ENCODE assay signal across 39 cellular contexts in genomic region chr17:18326572-18326971, GRCh38. TPM values are rescaled to one million over a fixed set of nuclear protein-coding genes. Genes with fewer than 3 reads are reported as not detected.
DNase-seq lines count a peak whose midpoint lies in the region; ATAC-seq, FAIRE-seq and TF ChIP-seq lines count a peak whose summit lies in the region.
"Had no signal": no experiment of that assay in that cellular context is flagged by ENCODE, and none has a peak within 500 bp of the region (broad histone marks: within the 10 kb centered on the region; RNA-seq: fewer than 3 reads in every experiment).

No MANE protein-coding gene starts in this region.

- H3K9me3 ChIP-seq in kidney (ENCODE audit: control insufficient read depth in 1 of 2, low read length in 2 of 2): no peaks in the 10 kb centered on the region
- H3K9me3 ChIP-seq: A549, adrenal gland, esophagus muscularis mucosa, left lung, neutrophil, transverse colon had no signal

- H3K4me3 Mint-ChIP-seq in activated CD8-positive, alpha-beta T cell treated with anti-CD3 and anti-CD28 coated beads for 36 hours: no peak overlapping the region
- H3K4me3 Mint-ChIP-seq in activated CD8-positive, alpha-beta T cell treated with anti-CD3 and anti-CD28 coated beads, Interleukin-2, amount 10 ng/mL, durations not matched to agents 7 days and 5 days: no peak overlapping the region
- H3K4me3 Mint-ChIP-seq: activated T-helper 1 cell treated with anti-CD3 and anti-CD28 coated beads, Interleukin-12 subunit alpha, Interleukin-12 subunit beta, Interleukin-2, Interleukin-4 antibody, amounts not matched to agents 30 ng/mL and 10 ng/mL and 1 ng/mL, durations not matched to agents 14 hours and 24 hours and 36 hours; CD4-positive, alpha-beta memory T cell; central memory CD8-positive, alpha-beta T cell; HFFc6; mesothelial cell of epicardium; T-helper 17 cell had no signal

- no peaks in the 10 kb centered on the region for H3K4me1 ChIP-seq in kidney (ENCODE audit: control insufficient read depth in 1 of 2, insufficient read depth in 1 of 2, low read depth in 1 of 2, low read length in 2 of 2)
- H3K4me1 ChIP-seq: A549, transverse colon had no signal

- POLR2A ChIA-PET in activated CD8-positive, alpha-beta T cell treated with anti-CD3 and anti-CD28 coated beads for 36 hours (lab: Charles Lee): interaction anchor here (1.8 kb wide), 1 partner anchor 9 kb away, joined by 4 read pairs; no protein-coding TSS in a partner anchor
- POLR2A ChIA-PET in activated CD8-positive, alpha-beta T cell treated with anti-CD3 and anti-CD28 coated beads, Interleukin-2, amount 10 ng/mL, durations not matched to agents 7 days and 5 days (lab: Charles Lee): no interaction called here

- peaks cover 15% of the 10 kb centered on the region for H3K36me3 Mint-ChIP-seq in activated CD8-positive, alpha-beta T cell treated with anti-CD3 and anti-CD28 coated beads for 36 hours (ENCODE audit: low read depth)
- peaks cover 54% of the 10 kb centered on the region for H3K36me3 Mint-ChIP-seq in activated CD8-positive, alpha-beta T cell treated with anti-CD3 and anti-CD28 coated beads, Interleukin-2, amount 10 ng/mL, durations not matched to agents 7 days and 5 days (ENCODE audit: low read depth)
- peaks cover 0 to 6% of the 10 kb centered on the region in 2 donors for H3K36me3 Mint-ChIP-seq in activated naive CD4-positive, alpha-beta T cell treated with anti-CD3 and anti-CD28 coated beads, Interleukin-2, amount 50 U/mL, for 72 hours

- no peak for DNase-seq in activated CD8-positive, alpha-beta T cell treated with anti-CD3 and anti-CD28 coated beads for 36 hours
- DNase-seq in activated CD8-positive, alpha-beta T cell treated with anti-CD3 and anti-CD28 coated beads, Interleukin-2, amount 10 ng/mL, durations not matched to agents 7 days and 5 days: no peak
- peak; percentile 29 for DNase-seq in H7
- DNase-seq in activated naive CD4-positive, alpha-beta T cell treated with anti-CD3 and anti-CD28 coated beads, Interleukin-2, amount 50 U/mL, for 72 hours (ENCODE audit: low spot score in 2 of 2): no peak
- peak; percentile 8 for DNase-seq in kidney
- no peak for DNase-seq in stimulated activated CD8-positive, alpha-beta memory T cell treated with anti-CD3 and anti-CD28 coated beads, Interleukin-4, amount 100 ng/mL, for 48 hours
- no peak for DNase-seq in mesenteric fat pad (ENCODE audit: low spot score)
- DNase-seq in NCI-H446 treated with DMSO at 0.1 percent for 48 hours (lab: John Stamatoyannopoulos, UW): no peak
- DNase-seq: activated CD4-positive, CD25-positive, alpha-beta regulatory T cell treated with anti-CD3 and anti-CD28 coated beads, Interleukin-2, amount 50 U/mL, for 72 hours; adrenal gland; CD4-positive, alpha-beta memory T cell; dermis blood vessel endothelial cell; foreskin fibroblast; GM23248; head of caudate nucleus; HFFc6; left lung; NCI-H1092 treated with DMSO at 0.1 percent for 48 hours; NCI-H187 treated with DMSO at 0.1 percent for 48 hours; NCI-H2171 treated with DMSO at 0.1 percent for 48 hours; NCI-H524; NK-92 treated with Interleukin-12 subunit alpha and Interleukin-12 subunit beta, amount 100 ng/mL, for 24 hours; Right ventricle myocardium superior; stimulated activated CD4-positive, alpha-beta T cell treated with anti-CD3 and anti-CD28 coated beads, Interleukin-12 subunit alpha, Interleukin-12 subunit beta, amount 100 ng/mL, for 4 hours; stimulated activated CD4-positive, alpha-beta T cell treated with anti-CD3 and anti-CD28 coated beads, Interleukin-2, amount 100 ng/mL, for 48 hours; T-helper 17 cell; transverse colon had no signal

- peaks cover 15% of the 10 kb centered on the region for H3K4me1 Mint-ChIP-seq in activated CD8-positive, alpha-beta T cell treated with anti-CD3 and anti-CD28 coated beads for 36 hours (ENCODE audit: low read depth)
- H3K4me1 Mint-ChIP-seq in activated CD8-positive, alpha-beta T cell treated with anti-CD3 and anti-CD28 coated beads, Interleukin-2, amount 10 ng/mL, durations not matched to agents 7 days and 5 days (ENCODE audit: low read depth): peaks cover 8% of the 10 kb centered on the region
- H3K4me1 Mint-ChIP-seq: mesothelial cell of epicardium had no signal

- H3K27ac Mint-ChIP-seq in activated CD8-positive, alpha-beta T cell treated with anti-CD3 and anti-CD28 coated beads for 36 hours: peak overlapping the region; percentile 9
- H3K27ac Mint-ChIP-seq in activated CD8-positive, alpha-beta T cell treated with anti-CD3 and anti-CD28 coated beads, Interleukin-2, amount 10 ng/mL, durations not matched to agents 7 days and 5 days: no peak overlapping the region
- H3K27ac Mint-ChIP-seq in activated naive CD4-positive, alpha-beta T cell treated with anti-CD3 and anti-CD28 coated beads, Interleukin-2, amount 50 U/mL, for 72 hours: peak overlapping the region; percentile 70 to 93
- H3K27ac Mint-ChIP-seq: activated T-helper 1 cell treated with anti-CD3 and anti-CD28 coated beads, Interleukin-12 subunit alpha, Interleukin-12 subunit beta, Interleukin-2, Interleukin-4 antibody, amounts not matched to agents 30 ng/mL and 10 ng/mL and 1 ng/mL, durations not matched to agents 14 hours and 24 hours and 36 hours; HFFc6; mesothelial cell of epicardium; T-helper 17 cell had no signal

- H3K9me3 Mint-ChIP-seq in activated CD8-positive, alpha-beta T cell treated with anti-CD3 and anti-CD28 coated beads for 36 hours: no peaks in the 10 kb centered on the region
- H3K9me3 Mint-ChIP-seq in activated CD8-positive, alpha-beta T cell treated with anti-CD3 and anti-CD28 coated beads, Interleukin-2, amount 10 ng/mL, durations not matched to agents 7 days and 5 days (ENCODE audit: insufficient read depth): no peaks in the 10 kb centered on the region
- H3K9me3 Mint-ChIP-seq in activated naive CD4-positive, alpha-beta T cell treated with anti-CD3 and anti-CD28 coated beads, Interleukin-2, amount 50 U/mL, for 72 hours: no peaks in the 10 kb centered on the region
- H3K9me3 Mint-ChIP-seq: activated T-helper 1 cell treated with anti-CD3 and anti-CD28 coated beads, Interleukin-12 subunit alpha, Interleukin-12 subunit beta, Interleukin-2, Interleukin-4 antibody, amounts not matched to agents 30 ng/mL and 10 ng/mL and 1 ng/mL, durations not matched to agents 14 hours and 24 hours and 36 hours; central memory CD8-positive, alpha-beta T cell; HFFc6; mesothelial cell of epicardium had no signal

- H3K27me3 ChIP-seq in H7 (ENCODE audit: control insufficient read depth, insufficient read depth, low read length): no peaks in the 10 kb centered on the region
- H3K27me3 ChIP-seq: adrenal gland, esophagus muscularis mucosa, left lung, neutrophil, transverse colon had no signal

- no peak for TF ChIP-seq CTCF in activated CD8-positive, alpha-beta T cell treated with anti-CD3 and anti-CD28 coated beads for 36 hours (IDR thresholded peaks at IDR 0.05)
- TF ChIP-seq CTCF in kidney (IDR thresholded peaks at IDR 0.05; ENCODE audit: borderline replicate concordance, extremely low read depth, insufficient read depth): no peak

- no peak for FAIRE-seq in kidney (lab: Jason Lieb, UNC)
- FAIRE-seq: A549, endometrium, islet of Langerhans had no signal

- H3K9ac ChIP-seq in kidney (ENCODE audit: low read length in 2 of 2): no peak overlapping the region
- H3K9ac ChIP-seq: GM23248 had no signal

- CTCF ChIA-PET in activated CD8-positive, alpha-beta T cell treated with anti-CD3 and anti-CD28 coated beads for 36 hours (lab: Charles Lee): interaction anchor here (1.0 kb wide), 1 partner anchor 11 kb away, joined by 3 read pairs; no protein-coding TSS in a partner anchor
- CTCF ChIA-PET in activated CD8-positive, alpha-beta T cell treated with anti-CD3 and anti-CD28 coated beads, Interleukin-2, amount 10 ng/mL, durations not matched to agents 7 days and 5 days (lab: Charles Lee): no interaction called here

- H3K27me3 Mint-ChIP-seq in activated CD8-positive, alpha-beta T cell treated with anti-CD3 and anti-CD28 coated beads for 36 hours: no peaks in the 10 kb centered on the region
- no peaks in the 10 kb centered on the region for H3K27me3 Mint-ChIP-seq in activated CD8-positive, alpha-beta T cell treated with anti-CD3 and anti-CD28 coated beads, Interleukin-2, amount 10 ng/mL, durations not matched to agents 7 days and 5 days (ENCODE audit: low read depth)
- H3K27me3 Mint-ChIP-seq: CD4-positive, alpha-beta memory T cell; central memory CD8-positive, alpha-beta T cell; T-helper 17 cell had no signal

- no peak overlapping the region for H3K27ac ChIP-seq in kidney (ENCODE audit: low read depth in 2 of 2, low read length in 2 of 2)
- H3K27ac ChIP-seq: A549, adrenal gland, esophagus muscularis mucosa, GM23248, left lung, neutrophil, transverse colon had no signal

- ATAC-seq in activated CD8-positive, alpha-beta T cell treated with anti-CD3 and anti-CD28 coated beads for 36 hours: no peak
- no peak for ATAC-seq in activated CD8-positive, alpha-beta T cell treated with anti-CD3 and anti-CD28 coated beads, Interleukin-2, amount 10 ng/mL, durations not matched to agents 7 days and 5 days
- no peak for ATAC-seq in activated naive CD4-positive, alpha-beta T cell treated with anti-CD3 and anti-CD28 coated beads, Interleukin-2, amount 50 U/mL, for 72 hours
- ATAC-seq: A549, left lung, T-helper 17 cell had no signal

- H3K36me3 ChIP-seq in H7 (replicated peaks; ENCODE audit: control insufficient read depth, insufficient read depth, low read length): peaks cover 18% of the 10 kb centered on the region
- peaks cover 33 to 65% of the 10 kb centered on the region in 2 donors for H3K36me3 ChIP-seq in kidney (ENCODE audit: control insufficient read depth in 1 of 2, insufficient read depth in 2 of 2, low read length in 2 of 2)

- H3K4me3 ChIP-seq in H7 (ENCODE audit: insufficient read depth, low read depth, low read length) (no peak overlapping the region), kidney (ENCODE audit: low read length in 2 of 2) (no peak overlapping the region)
- H3K4me3 ChIP-seq: A549, adrenal gland, esophagus muscularis mucosa, GM23248, left lung, transverse colon had no signal

- intact Hi-C loops in activated CD8-positive, alpha-beta T cell treated with anti-CD3 and anti-CD28 coated beads for 36 hours (cut with micrococcal nuclease): no loop called here
- intact Hi-C loops in kidney (cut with DNase I): no loop called here

RNA-seq across cellular contexts. Expression of gene SMCR8, which starts 11.5 kb away (rescaled TPM):
- 10 to 100 TPM; 12.9 to 13.7 TPM for total RNA-seq in activated CD8-positive, alpha-beta T cell treated with anti-CD3 and anti-CD28 coated beads for 36 hours
- total RNA-seq in activated CD8-positive, alpha-beta T cell treated with anti-CD3 and anti-CD28 coated beads, Interleukin-2, amount 10 ng/mL, durations not matched to agents 7 days and 5 days: 10 to 100 TPM; 23.7 TPM
- total RNA-seq in H7 (2014; rRNA removed; shearing (Covaris generic)): 13.1 and 14.4 TPM in 2 replicates
- 10 to 100 TPM; 18.8 to 23.5 TPM for total RNA-seq in activated naive CD4-positive, alpha-beta T cell treated with anti-CD3 and anti-CD28 coated beads, Interleukin-2, amount 50 U/mL, for 72 hours
- total RNA-seq in kidney (22.4 TPM), mesenteric fat pad (14.3 TPM)
- polyA plus RNA-seq in kidney (ENCODE audit: insufficient read depth, low read depth, low replicate concordance): 3.1 TPM

RNA-seq across cellular contexts. Expression of gene TOP3A, which starts 11.8 kb away (rescaled TPM):
- total RNA-seq in activated CD8-positive, alpha-beta T cell treated with anti-CD3 and anti-CD28 coated beads for 36 hours: 10 to 100 TPM; 61.8 to 65.7 TPM
- 10 to 100 TPM; 75.9 to 77.3 TPM for total RNA-seq in activated CD8-positive, alpha-beta T cell treated with anti-CD3 and anti-CD28 coated beads, Interleukin-2, amount 10 ng/mL, durations not matched to agents 7 days and 5 days
- 36.7 and 48.0 TPM in 2 replicates for total RNA-seq in H7 (2014; rRNA removed; shearing (Covaris generic))
- total RNA-seq in activated naive CD4-positive, alpha-beta T cell treated with anti-CD3 and anti-CD28 coated beads, Interleukin-2, amount 50 U/mL, for 72 hours: 10 to 100 TPM; 78.3 to 97.4 TPM
- 30.3 TPM for total RNA-seq in kidney
- 7.9 TPM for polyA plus RNA-seq in kidney (ENCODE audit: insufficient read depth, low read depth, low replicate concordance)
- total RNA-seq in mesenteric fat pad: 34.1 TPM

RNA-seq across cellular contexts. Expression of gene SHMT1, which starts 36.8 kb away (rescaled TPM):
- 10 to 100 TPM; 45.1 to 49.6 TPM for total RNA-seq in activated CD8-positive, alpha-beta T cell treated with anti-CD3 and anti-CD28 coated beads for 36 hours
- 10 to 100 TPM; 60.7 to 61.8 TPM for total RNA-seq in activated CD8-positive, alpha-beta T cell treated with anti-CD3 and anti-CD28 coated beads, Interleukin-2, amount 10 ng/mL, durations not matched to agents 7 days and 5 days
- 76.3 and 85.7 TPM in 2 replicates for total RNA-seq in H7 (2014; rRNA removed; shearing (Covaris generic))
- 10 to 100 TPM; 65.9 to 73.1 TPM for total RNA-seq in activated naive CD4-positive, alpha-beta T cell treated with anti-CD3 and anti-CD28 coated beads, Interleukin-2, amount 50 U/mL, for 72 hours
- total RNA-seq in kidney (162 TPM), mesenteric fat pad (87.2 TPM)
- 241 TPM for polyA plus RNA-seq in kidney (ENCODE audit: insufficient read depth, low read depth, low replicate concordance)

RNA-seq across cellular contexts. Expression of gene EVPLL, which starts 51.0 kb away (rescaled TPM):
- not detected for total RNA-seq in activated CD8-positive, alpha-beta T cell treated with anti-CD3 and anti-CD28 coated beads for 36 hours
- not detected for total RNA-seq in activated CD8-positive, alpha-beta T cell treated with anti-CD3 and anti-CD28 coated beads, Interleukin-2, amount 10 ng/mL, durations not matched to agents 7 days and 5 days
- total RNA-seq in H7 (2014; rRNA removed; shearing (Covaris generic)): not detected in 2 replicates
- under 1 TPM in 1 of 2 donors, not detected in 1; 0.54 TPM for total RNA-seq in activated naive CD4-positive, alpha-beta T cell treated with anti-CD3 and anti-CD28 coated beads, Interleukin-2, amount 50 U/mL, for 72 hours
- total RNA-seq in kidney (1.2 TPM), mesenteric fat pad (0.22 TPM)
- 0.82 TPM for polyA plus RNA-seq in kidney (ENCODE audit: insufficient read depth, low read depth, low replicate concordance)
- total RNA-seq: activated T-helper 1 cell treated with anti-CD3 and anti-CD28 coated beads, Interleukin-12 subunit alpha, Interleukin-12 subunit beta, Interleukin-2, Interleukin-4 antibody, amounts not matched to agents 30 ng/mL and 10 ng/mL and 1 ng/mL, durations not matched to agents 14 hours and 24 hours and 36 hours; adrenal gland; CD4-positive, alpha-beta memory T cell; Daoy; dermis blood vessel endothelial cell; esophagus muscularis mucosa; GM23248; HFFc6; M059J; mesothelial cell of epicardium; posterior vena cava; Right ventricle myocardium superior; sciatic nerve; T-helper 17 cell had no signal
- polyA plus RNA-seq: CD4-positive, alpha-beta memory T cell; GM23248 had no signal

Comparison
In these comparisons a context has a peak if more than half of its experiments do, and no peak if none do; other contexts are left out.
1. DNase-seq: peak in H7 (single experiment) and kidney (single experiment); none in activated CD8-positive, alpha-beta T cell treated with anti-CD3 and anti-CD28 coated beads for 36 hours (single experiment), activated CD8-positive, alpha-beta T cell treated with anti-CD3 and anti-CD28 coated beads, Interleukin-2, amount 10 ng/mL, durations not matched to agents 7 days and 5 days (single experiment), activated naive CD4-positive, alpha-beta T cell treated with anti-CD3 and anti-CD28 coated beads, Interleukin-2, amount 50 U/mL, for 72 hours (0 of 2), stimulated activated CD8-positive, alpha-beta memory T cell treated with anti-CD3 and anti-CD28 coated beads, Interleukin-4, amount 100 ng/mL, for 48 hours (single experiment), mesenteric fat pad (single experiment) and NCI-H446 treated with DMSO at 0.1 percent for 48 hours (single experiment).